In the genomic region with DNA sequence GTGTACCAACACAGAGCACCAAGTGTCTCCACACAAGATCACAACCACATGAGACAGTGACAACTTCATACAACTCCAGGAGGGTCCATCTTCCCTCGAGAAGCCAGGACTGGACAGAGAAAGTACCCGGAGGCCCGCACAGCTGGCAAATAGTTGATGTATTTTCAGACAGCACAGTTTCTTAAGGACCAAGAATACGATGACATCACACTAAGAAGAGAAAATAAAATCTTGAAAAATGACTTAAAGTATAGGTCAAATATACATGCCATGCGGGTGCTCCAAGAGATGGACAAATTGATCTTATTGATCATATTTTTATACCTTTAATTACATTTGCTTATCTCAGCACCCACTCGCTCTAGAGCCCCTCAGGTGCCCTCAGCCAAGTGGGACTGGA, we compare ENCODE assay signal across 28 cellular contexts.
"Had no signal": no experiment of that assay in that cellular context is flagged by ENCODE, and none has a peak within 500 bp of the region (broad histone marks: within the 10 kb centered on the region; RNA-seq: fewer than 3 reads in every experiment).

No MANE protein-coding gene starts in this region.

- H3K27me3 ChIP-seq: colonic mucosa, dorsolateral prefrontal cortex, esophagus squamous epithelium, foreskin keratinocyte, gastrocnemius medialis, gastroesophageal sphincter, heart left ventricle, heart right ventricle had no signal

- H3K36me3 ChIP-seq: colonic mucosa, esophagus squamous epithelium, gastrocnemius medialis, gastroesophageal sphincter, heart left ventricle, heart right ventricle had no signal

- H3K27ac ChIP-seq: colonic mucosa, coronary artery, dorsolateral prefrontal cortex, epithelial cell of prostate, esophagus squamous epithelium, foreskin keratinocyte, gastrocnemius medialis, gastroesophageal sphincter, heart left ventricle, heart right ventricle had no signal

- H3K27me3 Mint-ChIP-seq: effector memory CD8-positive, alpha-beta T cell had no signal

- FAIRE-seq: colon, endometrium, endothelial cell of umbilical vein, frontal cortex had no signal

- ATAC-seq: effector memory CD8-positive, alpha-beta T cell; esophagus mucosa; foreskin keratinocyte; gastrocnemius medialis; gastroesophageal sphincter; heart left ventricle; heart right ventricle had no signal

- H3K4me1 Mint-ChIP-seq: endodermal cell had no signal

- H3K9me3 ChIP-seq: colonic mucosa had no signal

- H3K27ac Mint-ChIP-seq: dendritic cell treated with granulocyte-macrophage colony-stimulating factor and Interleukin-4, amounts not matched to agents 40 ng/mL and 50 ng/mL, for 4 days; effector memory CD8-positive, alpha-beta T cell; endodermal cell had no signal

- H3K4me3 ChIP-seq: colonic mucosa, coronary artery, dorsolateral prefrontal cortex, esophagus squamous epithelium, gastrocnemius medialis, gastroesophageal sphincter, heart left ventricle, heart right ventricle had no signal

- H3K4me3 Mint-ChIP-seq: dendritic cell treated with granulocyte-macrophage colony-stimulating factor and Interleukin-4, amounts not matched to agents 40 ng/mL and 50 ng/mL, for 4 days; effector memory CD8-positive, alpha-beta T cell; endodermal cell had no signal

- H3K4me1 ChIP-seq: colonic mucosa, esophagus squamous epithelium, foreskin keratinocyte, gastrocnemius medialis, gastroesophageal sphincter, heart left ventricle, heart right ventricle had no signal

- DNase-seq: colonic mucosa; cortex of kidney; dermis blood vessel endothelial cell; dorsolateral prefrontal cortex; effector CD4-positive, alpha-beta T cell; effector CD8-positive, alpha-beta T cell; effector memory CD4-positive, alpha-beta T cell; effector memory CD8-positive, alpha-beta T cell; endodermal cell; erythroblast; esophagus squamous epithelium; foreskin fibroblast; foreskin keratinocyte; foreskin melanocyte; gastrocnemius medialis; glutamatergic neuron; head of caudate nucleus; heart left ventricle; heart right ventricle had no signal
